8 cellular contexts compared by ENCODE assay signal in genomic region chr16:69567031-69567680, GRCh38. TPM values are rescaled to one million over a fixed set of nuclear protein-coding genes. Genes with fewer than 3 reads are reported as not detected.
DNase-seq lines count a peak whose midpoint lies in the region; ATAC-seq and TF ChIP-seq lines count a peak whose summit lies in the region.

No MANE protein-coding gene starts in this region.

- H3K27ac ChIP-seq in angular gyrus (ENCODE audit: low read depth, low read length) (peak overlapping the region; percentile 92), iPS DF 6.9 (ENCODE audit: low read length) (no peak overlapping the region), sigmoid colon (peak overlapping the region; percentile 98 to 99 (median 99))

- TF ChIP-seq POLR2A in sigmoid colon (IDR thresholded peaks at IDR 0.05): no peak

- peak; percentile 54 for DNase-seq in GM10266 (ENCODE audit: extremely low spot score)
- peak; percentile 45 for DNase-seq in M059J (ENCODE audit: low read depth)
- no peak for DNase-seq in iPS DF 6.9 (ENCODE audit: low read depth, low spot score)
- DNase-seq in sigmoid colon: no peak
- no peak for DNase-seq in HuH-7 (ENCODE audit: low spot score)

- no peak for TF ChIP-seq EP300 in sigmoid colon (IDR thresholded peaks at IDR 0.05)

- no CpG with 5 or more reads among the region's 7 CpGs for WGBS in iPS DF 6.9 (ENCODE audit: insufficient coverage, insufficient read length)
- WGBS in sigmoid colon, 2 donors: 1% methylated on average over 7 of the region's 7 CpGs

- H3K4me1 ChIP-seq in iPS DF 6.9 (ENCODE audit: control insufficient read depth, insufficient read depth, low read length) (peaks cover 1% of the 10 kb centered on the region; the same call in 1 of the 2 replicates), sigmoid colon (peaks cover 0 to 57% (median 43%) of the 10 kb centered on the region in 4 donors)

- no peak for ATAC-seq in HG03039 (IDR thresholded peaks at IDR 0.05; ENCODE audit: unreplicated experiment)
- ATAC-seq in HG03159 (IDR thresholded peaks at IDR 0.05; ENCODE audit: unreplicated experiment): no peak

- intact Hi-C loops in sigmoid colon (cut with DNase I): loop anchor here (2.0 to 10.0 kb wide), 3 partner anchors 125 to 188 kb away; partner anchors contain the start of gene NOB1

- H3K4me3 ChIP-seq in iPS DF 6.9 (ENCODE audit: low read length) (peak overlapping the region; percentile 94), sigmoid colon (peak overlapping the region; percentile 83 to 96 (median 92))

- H3K27me3 ChIP-seq in iPS DF 6.9 (ENCODE audit: control insufficient read depth, insufficient read depth, low read length) (no peaks in the 10 kb centered on the region), sigmoid colon (no peaks in the 10 kb centered on the region)

- peak; percentile 13 for TF ChIP-seq CTCF in GM10266 (IDR thresholded peaks at IDR 0.05; ENCODE audit: control insufficient read depth, insufficient read depth, low read depth, missing control alignments)
- peak in 1 of 4 experiments; percentile 22 for TF ChIP-seq CTCF in sigmoid colon (IDR thresholded peaks at IDR 0.05)

- H3K36me3 ChIP-seq in iPS DF 6.9 (ENCODE audit: control insufficient read depth, insufficient read depth, low read length): no peaks in the 10 kb centered on the region
- H3K36me3 ChIP-seq in sigmoid colon: no peaks in the 10 kb centered on the region

- H3K9me3 ChIP-seq in iPS DF 6.9 (ENCODE audit: control insufficient read depth, insufficient read depth, low read length) (no peaks in the 10 kb centered on the region), sigmoid colon (no peaks in the 10 kb centered on the region)

RNA-seq across cellular contexts. Expression of gene NFAT5, which starts 1.4 kb away (rescaled TPM):
- 12.4 and 34.5 TPM in 2 replicates for total RNA-seq in M059J (2014; rRNA removed; shearing (Covaris generic))
- 10 to 100 TPM; 39.4 to 57.1 (median 49.0) TPM for total RNA-seq in sigmoid colon
- 1 to 10 TPM; 1.2 to 8.6 (median 1.6) TPM for polyA plus RNA-seq in sigmoid colon

Comparison
In these comparisons a context has a peak if more than half of its experiments do, and no peak if none do; other contexts are left out.
1. DNase-seq: peak in GM10266 (single experiment) and M059J (single experiment); none in iPS DF 6.9 (single experiment), sigmoid colon (single experiment) and HuH-7 (single experiment).